In the genomic region with DNA sequence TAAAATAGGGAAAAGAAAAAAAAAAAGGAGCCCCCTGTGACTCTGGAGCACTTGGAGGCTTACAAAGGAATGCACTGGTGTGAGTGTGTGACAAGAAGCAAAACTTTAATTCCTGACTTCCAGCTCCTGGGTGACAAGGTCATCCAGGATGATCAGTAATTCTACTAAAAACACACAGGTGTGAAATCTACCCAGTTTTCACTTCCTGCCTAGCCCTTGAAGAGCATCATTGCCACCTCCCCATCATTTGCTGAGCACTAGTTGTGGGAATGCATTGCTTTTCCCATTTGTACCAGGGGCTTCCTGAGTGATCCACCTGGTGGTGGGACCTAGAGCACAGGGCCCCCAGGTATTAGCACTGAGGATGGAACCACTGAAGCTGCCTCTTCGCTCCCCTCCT, we compare ENCODE assay signal across 23 cellular contexts.
A peak's percentile ranks its signal among the peaks of the same experiment; 100 is the strongest.
DNase-seq lines count a peak whose midpoint lies in the region; ATAC-seq, FAIRE-seq and TF ChIP-seq lines count a peak whose summit lies in the region.
"Had no signal": no experiment of that assay in that cellular context is flagged by ENCODE, and none has a peak within 500 bp of the region (broad histone marks: within the 10 kb centered on the region; RNA-seq: fewer than 3 reads in every experiment).

No MANE protein-coding gene starts in this region.

- H4K5ac ChIP-seq in H1 (ENCODE audit: insufficient read length, low read depth, low read length) = peak overlapping the region; percentile 7

- no peaks in the 10 kb centered on the region for H3K79me2 ChIP-seq in H1 (ENCODE audit: control insufficient read depth in 1 of 2, insufficient read depth in 2 of 2, low read length in 2 of 2)

- no peak for FAIRE-seq in H1 (lab: Jason Lieb, UNC)

- ATAC-seq in Panc1 (no peak), HG02973 (IDR thresholded peaks at IDR 0.05; ENCODE audit: unreplicated experiment) (no peak), GM18502 (IDR thresholded peaks at IDR 0.05; ENCODE audit: poor library complexity, unreplicated experiment) (no peak)

- H3K4me2 ChIP-seq in H1 (ENCODE audit: insufficient read depth in 1 of 2, low read depth in 2 of 2, low read length in 2 of 2) = no peak overlapping the region

- in situ Hi-C loops in Panc1 (cut with HindIII; ENCODE audit: low pct_unique_long_range_greater_than_20kb, low sequenced_read_pairs) = no loop called here

- H3K27me3 ChIP-seq in Panc1 (ENCODE audit: control insufficient read depth, insufficient read depth, low read length) = no peaks in the 10 kb centered on the region
- no peaks in the 10 kb centered on the region for H3K27me3 ChIP-seq in H1 (replicated peaks in 1 of 4; ENCODE audit: control insufficient read depth in 3 of 4, extremely low read depth in 1 of 4, insufficient read depth in 3 of 4, low read length in 3 of 4)
- H3K27me3 ChIP-seq: BE2C, Peyer's patch had no signal

- no peak for TF ChIP-seq EP300 in H1 (IDR thresholded peaks at IDR 0.05; ENCODE audit: borderline replicate concordance in 1 of 2, low read depth in 2 of 2, low read length in 2 of 2)

- no peaks in the 10 kb centered on the region for H4K20me1 ChIP-seq in H1 (replicated peaks in 1 of 2; ENCODE audit: control insufficient read depth in 1 of 2, insufficient read depth in 2 of 2, low read length in 2 of 2)

- H3K4me1 ChIP-seq in Panc1 (ENCODE audit: control insufficient read depth, insufficient read depth, low read length) (no peaks in the 10 kb centered on the region; the same call in 1 of the 2 replicates), H1 (replicated peaks in 1 of 4; ENCODE audit: control insufficient read depth in 3 of 4, insufficient read depth in 4 of 4, low read length in 3 of 4) (peaks cover 0 to 16% (median 10%) of the 10 kb centered on the region in 4 experiments; a peak in 4 of 7 replicates)
- H3K4me1 ChIP-seq: BE2C, Peyer's patch had no signal

- peak; percentile 7 for DNase-seq in activated CD8-positive, alpha-beta memory T cell treated with anti-CD3 and anti-CD28 coated beads, Interleukin-2, amount 50 U/mL, for 48 hours
- DNase-seq in activated CD8-positive, alpha-beta memory T cell treated with anti-CD3 and anti-CD28 coated beads for 24 hours = no peak
- DNase-seq in GM12865 (ENCODE audit: low read depth) (peak; percentile 40), Panc1 (ENCODE audit: low read depth, low spot score) (no peak), H1 (ENCODE audit: low read depth in 1 of 2, low spot score in 2 of 2) (no peak), NCI-H2107 treated with DMSO at 0.1 percent for 48 hours (lab: John Stamatoyannopoulos, UW; ENCODE audit: unreplicated experiment) (no peak)
- DNase-seq: 8988T; ACHN; BE2C; CD8-positive, alpha-beta memory T cell; DMS 273 treated with DMSO at 0.1 percent for 48 hours; DMS79; EL; GDM1; KBM-7; MM.1S; NCI-H2029; NCI-H2227 treated with DMSO at 0.1 percent for 48 hours; NCI-H526 treated with DMSO at 0.1 percent for 48 hours; Peyer's patch; SK-N-SH had no signal

- POLR2A ChIA-PET in Panc1 (lab: Charles Lee) (interaction anchor here (0.7 kb wide), 1 partner anchor 53 kb away, joined by 4 read pairs; no protein-coding TSS in a partner anchor), H1 (lab: Charles Lee; ENCODE audit: partially characterized antibody) (interaction anchor here (1.1 kb wide), 1 partner anchor 29 kb away, joined by 3 read pairs; no protein-coding TSS in a partner anchor)

- no peaks in the 10 kb centered on the region for H3K79me1 ChIP-seq in H1 (ENCODE audit: low read depth, low read length)

- H3K56ac ChIP-seq in H1 (replicated peaks; ENCODE audit: insufficient read length, low read depth, low read length) = no peak overlapping the region

- H2AK5ac ChIP-seq in H1 (ENCODE audit: low read depth, low read length) = peak overlapping the region; percentile 10

- no TSS peak for BruUV-seq in Panc1 (replicated peaks; lab: Mats Ljungman, UMichigan)

- H3K18ac ChIP-seq in H1 (ENCODE audit: extremely low read depth, low read length) = peak overlapping the region; percentile 52; the same call in 1 of the 2 replicates

- H2BK5ac ChIP-seq in H1 (ENCODE audit: low read depth, low read length) = peak overlapping the region; percentile 29; the same call in 1 of the 2 replicates

- no peak overlapping the region; the same call in 1 of the 2 replicates for H2BK15ac ChIP-seq in H1 (ENCODE audit: low read length)

- H3K14ac ChIP-seq in H1 (ENCODE audit: insufficient read length) = no peak overlapping the region

- H3K9me3 ChIP-seq in Panc1 (ENCODE audit: control insufficient read depth, insufficient read depth, low read depth, low read length) (no peaks in the 10 kb centered on the region), H1 (ENCODE audit: insufficient read depth in 2 of 2, low read depth in 1 of 2, low read length in 1 of 2) (peaks cover 0 to 5% of the 10 kb centered on the region in 2 experiments; a peak in 1 of 4 replicates)
- H3K9me3 ChIP-seq: BE2C, Peyer's patch, SK-N-SH had no signal

- no peak overlapping the region for H4K8ac ChIP-seq in H1 (ENCODE audit: extremely low read depth, insufficient read depth, low read length)

- intact Hi-C loops in Panc1 (cut with micrococcal nuclease; ENCODE audit: unreplicated experiment) = no loop called here

- WGBS in H1 (ENCODE audit: extremely low coverage in 1 of 2, insufficient coverage in 1 of 2, insufficient read length in 1 of 2, insufficient replicate concordance in 2 of 2, low coverage in 1 of 2, low lambda C conversion rate in 2 of 2, missing lambda C conversion rate in 1 of 2), 2 experiments = 75% methylated on average over 1 of the region's 1 CpG; no CpG with 5 or more reads in 1 of the 2 experiments

- H3K23me2 ChIP-seq in H1 (ENCODE audit: low read depth, low read length) = no peaks in the 10 kb centered on the region

- H3K27ac ChIP-seq in Panc1 (ENCODE audit: low read length) (peak overlapping the region; percentile 2; the same call in 1 of the 2 replicates), H1 (ENCODE audit: low read depth, low read length) (no peak overlapping the region)
- H3K27ac ChIP-seq: Peyer's patch had no signal

- TF ChIP-seq CTCF in GM12865 (IDR thresholded peaks at IDR 0.05; ENCODE audit: insufficient read depth, low read depth, low read length, missing control alignments) (no peak), Panc1 (IDR thresholded peaks at IDR 0.05) (no peak), H1 (IDR thresholded peaks at IDR 0.05; ENCODE audit: control extremely low read depth in 1 of 3, insufficient read depth in 1 of 3, low read depth in 1 of 3, low read length in 3 of 3) (peak in 1 of 3 experiments; percentile 17; a peak in 1 of 4 replicates)

- peak in 1 of 2 experiments; percentile 20; a peak in 1 of 4 replicates for TF ChIP-seq RAD21 in H1 (IDR thresholded peaks at IDR 0.05 in 1 of 2, conservative IDR thresholded peaks at IDR 0.05 in 1 of 2; ENCODE audit: low read depth in 2 of 2, low read length in 2 of 2)

- peak overlapping the region; percentile 98; the same call in 1 of the 2 replicates for H2BK20ac ChIP-seq in H1 (ENCODE audit: low read length)

- peak overlapping the region; percentile 59 for H4K91ac ChIP-seq in H1 (replicated peaks; ENCODE audit: insufficient read length, low read length)

- peak overlapping the region; percentile 18 for H2BK12ac ChIP-seq in H1 (ENCODE audit: low read depth, low read length)

- peak overlapping the region; percentile 23 for H3K4ac ChIP-seq in H1 (replicated peaks; ENCODE audit: insufficient read length, low read depth, low read length)

- CTCF ChIA-PET in Panc1 (lab: Charles Lee) (no interaction called here), H1 (lab: Charles Lee; ENCODE audit: partially characterized antibody) (no interaction called here)

- H2AFZ ChIP-seq in H1 (ENCODE audit: low read length) = no peak overlapping the region

- H3K4me3 ChIP-seq in GM12865 (ENCODE audit: low read depth, low read length) (no peak overlapping the region), Panc1 (ENCODE audit: low read depth in 2 of 2, low read length in 2 of 2) (no peak overlapping the region), H1 (ENCODE audit: extremely low read depth in 1 of 4, insufficient read depth in 2 of 4, low read depth in 3 of 4, low read length in 4 of 4) (no peak overlapping the region)
- H3K4me3 ChIP-seq: Peyer's patch had no signal

- peak overlapping the region; percentile 84 for H2BK120ac ChIP-seq in H1 (replicated peaks; ENCODE audit: low read depth, low read length)

- H3K9ac ChIP-seq in H1 (replicated peaks in 1 of 4; ENCODE audit: extremely low read depth in 1 of 4, low read depth in 3 of 4, low read length in 3 of 4) = no peak overlapping the region

- no peaks in the 10 kb centered on the region for H3K36me3 ChIP-seq in Panc1 (ENCODE audit: control insufficient read depth, insufficient read depth, low read length)
- no peaks in the 10 kb centered on the region for H3K36me3 ChIP-seq in H1 (ENCODE audit: control insufficient read depth in 2 of 4, insufficient read depth in 4 of 4, low read length in 3 of 4)
- H3K36me3 ChIP-seq: BE2C, Peyer's patch had no signal

- H3K23ac ChIP-seq in H1 (ENCODE audit: insufficient read length) = no peak overlapping the region

- TF ChIP-seq POLR2A in H1 (IDR thresholded peaks at IDR 0.05; ENCODE audit: control extremely low read depth in 1 of 2, low read depth in 2 of 2, low read length in 2 of 2) = no peak

TF ChIP-seq in H1, 55 proteins besides CTCF, POLR2A, EP300 and RAD21:
- TF ChIP-seq ZNF274 (IDR thresholded peaks at IDR 0.05; ENCODE audit: borderline replicate concordance, extremely low read depth, low read length) (no peak), SP2 (IDR thresholded peaks at IDR 0.05; ENCODE audit: low read length) (no peak), POLR2AphosphoS5 (IDR thresholded peaks at IDR 0.05; ENCODE audit: low read depth, low read length) (no peak)
TF ChIP-seq in H1: peak in this region for 0.

Comparison
In these comparisons a context has a peak if more than half of its experiments do, and no peak if none do; other contexts are left out.
1. DNase-seq: peak in activated CD8-positive, alpha-beta memory T cell treated with anti-CD3 and anti-CD28 coated beads, Interleukin-2, amount 50 U/mL, for 48 hours (single experiment) and GM12865 (single experiment); none in activated CD8-positive, alpha-beta memory T cell treated with anti-CD3 and anti-CD28 coated beads for 24 hours (single experiment), Panc1 (single experiment), H1 (0 of 2) and NCI-H2107 treated with DMSO at 0.1 percent for 48 hours (single experiment).